11 cellular contexts compared by ENCODE assay signal in the genomic region with DNA sequence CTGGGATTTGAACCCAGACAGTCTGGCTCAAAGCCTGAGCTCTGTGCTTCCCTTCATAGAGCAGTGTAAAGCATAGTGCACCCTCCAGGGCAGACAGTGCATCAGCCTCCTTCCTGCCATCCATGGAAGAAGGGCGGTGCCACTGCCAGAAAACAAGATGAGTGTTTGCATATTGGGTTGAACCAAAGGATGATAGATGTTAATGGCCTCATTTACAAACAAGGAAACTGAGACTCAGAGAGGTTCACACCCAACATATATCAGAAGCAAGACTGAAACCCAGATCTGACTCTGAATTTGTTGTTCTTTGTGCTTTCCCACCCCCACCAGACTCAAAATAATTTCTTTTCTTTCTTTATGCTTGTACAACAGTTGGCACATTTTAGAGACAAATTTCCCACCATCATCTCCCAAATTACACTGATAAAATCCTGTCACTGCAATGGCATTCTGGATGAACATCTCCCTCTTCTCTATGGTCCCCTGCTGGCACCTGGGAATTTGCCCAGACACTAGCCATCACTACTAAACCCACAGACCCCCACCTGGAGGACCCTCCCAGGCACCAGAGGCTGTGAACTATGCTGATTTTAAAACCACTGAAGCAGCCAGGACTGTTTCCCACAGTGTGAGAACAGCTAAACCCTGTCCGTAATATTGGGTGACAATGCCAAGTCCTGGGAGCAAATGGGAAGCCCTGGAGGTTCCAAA. TPM values are rescaled to one million over a fixed set of nuclear protein-coding genes. Genes with fewer than 3 reads are reported as not detected.
DNase-seq lines count a peak whose midpoint lies in the region; ATAC-seq and TF ChIP-seq lines count a peak whose summit lies in the region.
"Had no signal": no experiment of that assay in that cellular context is flagged by ENCODE, and none has a peak within 500 bp of the region (broad histone marks: within the 10 kb centered on the region; RNA-seq: fewer than 3 reads in every experiment).

No MANE protein-coding gene starts in this region.

- H3K27ac Mint-ChIP-seq in activated CD4-positive, alpha-beta memory T cell treated with anti-CD3 and anti-CD28 coated beads for 36 hours: peak overlapping the region; percentile 67
- H3K27ac Mint-ChIP-seq in activated CD4-positive, alpha-beta memory T cell treated with anti-CD3 and anti-CD28 coated beads, Interleukin-2, amount 10 ng/mL, durations not matched to agents 7 days and 5 days: no peak overlapping the region

- H2BK120ac ChIP-seq in trophoblast cell (ENCODE audit: insufficient read depth, low read length, poor library complexity): peak overlapping the region; percentile 30

- H2BK12ac ChIP-seq in trophoblast cell (ENCODE audit: low read length): peak overlapping the region; percentile 53

- no peak for TF ChIP-seq POLR2A in adrenal gland (IDR thresholded peaks at IDR 0.05)

- H3K27ac ChIP-seq in trophoblast cell (ENCODE audit: low read depth, low read length): no peak overlapping the region
- no peak overlapping the region for H3K27ac ChIP-seq in left ventricle myocardium inferior (replicated peaks)
- no peak overlapping the region for H3K27ac ChIP-seq in adrenal gland

- H3K18ac ChIP-seq in trophoblast cell (ENCODE audit: low read length): no peak overlapping the region

- peak overlapping the region; percentile 52 for H4K91ac ChIP-seq in trophoblast cell (ENCODE audit: low read depth, low read length)

- H3K9me3 Mint-ChIP-seq in activated CD4-positive, alpha-beta memory T cell treated with anti-CD3 and anti-CD28 coated beads for 36 hours: no peaks in the 10 kb centered on the region
- no peaks in the 10 kb centered on the region for H3K9me3 Mint-ChIP-seq in activated CD4-positive, alpha-beta memory T cell treated with anti-CD3 and anti-CD28 coated beads, Interleukin-2, amount 10 ng/mL, durations not matched to agents 7 days and 5 days

- H2AFZ ChIP-seq in trophoblast cell (ENCODE audit: insufficient read depth, low read length, poor library complexity): no peak overlapping the region

- H3K4ac ChIP-seq in trophoblast cell (ENCODE audit: low read depth, low read length): no peak overlapping the region

- no peaks in the 10 kb centered on the region for H3K27me3 Mint-ChIP-seq in activated CD4-positive, alpha-beta memory T cell treated with anti-CD3 and anti-CD28 coated beads for 36 hours
- H3K27me3 Mint-ChIP-seq in activated CD4-positive, alpha-beta memory T cell treated with anti-CD3 and anti-CD28 coated beads, Interleukin-2, amount 10 ng/mL, durations not matched to agents 7 days and 5 days: no peaks in the 10 kb centered on the region

- no CpG with 5 or more reads among the region's 2 CpGs for WGBS in trophoblast cell (ENCODE audit: extremely low coverage, insufficient coverage, insufficient read length)
- WGBS in adrenal gland, 4 donors: 93 to 99% (median 94%) methylated on average over 1 to 2 of the region's 2 CpGs

- CTCF ChIA-PET in activated CD4-positive, alpha-beta memory T cell treated with anti-CD3 and anti-CD28 coated beads for 36 hours (lab: Charles Lee): interaction anchor here (0.7 to 5.3 kb wide), 6 partner anchors 10 to 75 kb away, joined by 3 to 38 read pairs (median 4); no protein-coding TSS in a partner anchor
- CTCF ChIA-PET in activated CD4-positive, alpha-beta memory T cell treated with anti-CD3 and anti-CD28 coated beads, Interleukin-2, amount 10 ng/mL, durations not matched to agents 7 days and 5 days (lab: Charles Lee): interaction anchor here (0.5 to 2.6 kb wide), 6 partner anchors 11 to 478 kb away, joined by 3 to 19 read pairs (median 3); no protein-coding TSS in a partner anchor

- no peak overlapping the region for H3K4me3 Mint-ChIP-seq in activated CD4-positive, alpha-beta memory T cell treated with anti-CD3 and anti-CD28 coated beads for 36 hours
- no peak overlapping the region for H3K4me3 Mint-ChIP-seq in activated CD4-positive, alpha-beta memory T cell treated with anti-CD3 and anti-CD28 coated beads, Interleukin-2, amount 10 ng/mL, durations not matched to agents 7 days and 5 days

- H3K4me1 ChIP-seq in trophoblast cell (ENCODE audit: control insufficient read depth in 1 of 2, insufficient read depth in 2 of 2, low read length in 2 of 2) (peaks cover 20 to 25% of the 10 kb centered on the region in 2 experiments), left ventricle myocardium inferior (peaks cover 77% of the 10 kb centered on the region), adrenal gland (replicated peaks in 1 of 2) (peaks cover 3 to 14% of the 10 kb centered on the region in 2 donors)

- no peak overlapping the region for H2AK5ac ChIP-seq in trophoblast cell (ENCODE audit: low read length)

- no peaks in the 10 kb centered on the region for H3K79me2 ChIP-seq in trophoblast cell (ENCODE audit: control insufficient read depth, insufficient read depth, low read length, poor library complexity)

- no peak overlapping the region for H4K8ac ChIP-seq in trophoblast cell (ENCODE audit: low read depth, low read length)

- no peak overlapping the region for H3K23ac ChIP-seq in trophoblast cell (ENCODE audit: low read length)

- H2BK5ac ChIP-seq in trophoblast cell (ENCODE audit: low read depth, low read length, poor library complexity): no peak overlapping the region

- H3K14ac ChIP-seq in trophoblast cell (ENCODE audit: low read length): no peak overlapping the region

- peaks cover 19% of the 10 kb centered on the region for H3K79me1 ChIP-seq in trophoblast cell (ENCODE audit: low read length)

- peaks cover 12% of the 10 kb centered on the region for H3K36me3 Mint-ChIP-seq in activated CD4-positive, alpha-beta memory T cell treated with anti-CD3 and anti-CD28 coated beads for 36 hours
- H3K36me3 Mint-ChIP-seq in activated CD4-positive, alpha-beta memory T cell treated with anti-CD3 and anti-CD28 coated beads, Interleukin-2, amount 10 ng/mL, durations not matched to agents 7 days and 5 days (ENCODE audit: low read depth): peaks cover 45% of the 10 kb centered on the region

- H3K4me2 ChIP-seq in trophoblast cell (ENCODE audit: low read length): no peak overlapping the region

- no peak overlapping the region for H4K12ac ChIP-seq in trophoblast cell (ENCODE audit: low read depth, low read length)

- H3K36me3 ChIP-seq in trophoblast cell (ENCODE audit: control insufficient read depth in 1 of 2, insufficient read depth in 2 of 2, low read length in 2 of 2): no peaks in the 10 kb centered on the region
- H3K36me3 ChIP-seq in left ventricle myocardium inferior: peaks cover 8% of the 10 kb centered on the region
- no peaks in the 10 kb centered on the region for H3K36me3 ChIP-seq in adrenal gland (replicated peaks in 1 of 2)
- H3K36me3 ChIP-seq: BE2C had no signal

- peak; percentile 52 for DNase-seq in activated CD4-positive, alpha-beta memory T cell treated with anti-CD3 and anti-CD28 coated beads for 36 hours
- DNase-seq in activated CD4-positive, alpha-beta memory T cell treated with anti-CD3 and anti-CD28 coated beads, Interleukin-2, amount 10 ng/mL, durations not matched to agents 7 days and 5 days: no peak
- DNase-seq in trophoblast cell: no peak
- DNase-seq in left ventricle myocardium inferior: no peak
- DNase-seq in epidermal melanocyte (ENCODE audit: insufficient read length, low spot score): no peak
- no peak for DNase-seq in adrenal gland
- DNase-seq: amygdala, BE2C, NCI-H1048 had no signal

- intact Hi-C loops in activated CD4-positive, alpha-beta memory T cell treated with anti-CD3 and anti-CD28 coated beads for 36 hours (cut with micrococcal nuclease): no loop called here
- intact Hi-C loops in left ventricle myocardium inferior (cut with micrococcal nuclease): no loop called here
- intact Hi-C loops in adrenal gland (cut with DNase I): no loop called here

- H3K9ac ChIP-seq in trophoblast cell (ENCODE audit: low read length): no peak overlapping the region

- H3K9me3 ChIP-seq in trophoblast cell (ENCODE audit: insufficient read depth, low read depth, low read length): no peaks in the 10 kb centered on the region
- no peaks in the 10 kb centered on the region for H3K9me3 ChIP-seq in left ventricle myocardium inferior (replicated peaks)
- H3K9me3 ChIP-seq in adrenal gland (replicated peaks in 1 of 3): no peaks in the 10 kb centered on the region
- H3K9me3 ChIP-seq: BE2C had no signal

- TF ChIP-seq CTCF in left ventricle myocardium inferior (IDR thresholded peaks at IDR 0.05; ENCODE audit: borderline replicate concordance): no peak
- TF ChIP-seq CTCF in adrenal gland (IDR thresholded peaks at IDR 0.05): no peak

- peaks cover 45% of the 10 kb centered on the region for H3K4me1 Mint-ChIP-seq in activated CD4-positive, alpha-beta memory T cell treated with anti-CD3 and anti-CD28 coated beads for 36 hours (ENCODE audit: low read depth)
- H3K4me1 Mint-ChIP-seq in activated CD4-positive, alpha-beta memory T cell treated with anti-CD3 and anti-CD28 coated beads, Interleukin-2, amount 10 ng/mL, durations not matched to agents 7 days and 5 days: peaks cover 46% of the 10 kb centered on the region

- H3K4me3 ChIP-seq in trophoblast cell (ENCODE audit: low read depth, low read length): no peak overlapping the region
- no peak overlapping the region for H3K4me3 ChIP-seq in left ventricle myocardium inferior
- no peak overlapping the region for H3K4me3 ChIP-seq in adrenal gland

- H3K27me3 ChIP-seq in trophoblast cell (ENCODE audit: insufficient read depth, low read length): no peaks in the 10 kb centered on the region
- no peaks in the 10 kb centered on the region for H3K27me3 ChIP-seq in left ventricle myocardium inferior (ENCODE audit: low read depth)
- no peaks in the 10 kb centered on the region for H3K27me3 ChIP-seq in adrenal gland
- H3K27me3 ChIP-seq: BE2C had no signal

- ATAC-seq in GM21528 (IDR thresholded peaks at IDR 0.05; ENCODE audit: low FRiP score, unreplicated experiment): peak; percentile 56
- ATAC-seq in HG03558 (IDR thresholded peaks at IDR 0.05; ENCODE audit: extremely low read depth, unreplicated experiment): peak; percentile 47

- POLR2A ChIA-PET in activated CD4-positive, alpha-beta memory T cell treated with anti-CD3 and anti-CD28 coated beads for 36 hours (lab: Charles Lee): no interaction called here
- POLR2A ChIA-PET in activated CD4-positive, alpha-beta memory T cell treated with anti-CD3 and anti-CD28 coated beads, Interleukin-2, amount 10 ng/mL, durations not matched to agents 7 days and 5 days (lab: Charles Lee): interaction anchor here (1.0 to 1.4 kb wide), 3 partner anchors 21 to 42 kb away, joined by 3 to 4 read pairs (median 3); no protein-coding TSS in a partner anchor

RNA-seq across cellular contexts. Expression of gene MPZL1, which starts 45.4 kb away (rescaled TPM):
- total RNA-seq in activated CD4-positive, alpha-beta memory T cell treated with anti-CD3 and anti-CD28 coated beads for 36 hours: 10 to 100 TPM; 21.9 to 23.0 TPM
- 10 to 100 TPM; 17.4 to 19.0 TPM for total RNA-seq in activated CD4-positive, alpha-beta memory T cell treated with anti-CD3 and anti-CD28 coated beads, Interleukin-2, amount 10 ng/mL, durations not matched to agents 7 days and 5 days
- 335 and 346 TPM in 2 replicates for polyA plus RNA-seq in trophoblast cell (2013)
- 28.9 TPM for total RNA-seq in left ventricle myocardium inferior
- 100 to 1,000 TPM in 1 of 8 donors, 10 to 100 TPM in 7; 32.5 to 101 (median 65.0) TPM for total RNA-seq in adrenal gland
- 10 to 100 TPM; 12.1 to 87.5 (median 20.6) TPM for polyA plus RNA-seq in adrenal gland

RNA-seq across cellular contexts. Expression of gene RCSD1, which starts 46.3 kb away (rescaled TPM):
- total RNA-seq in activated CD4-positive, alpha-beta memory T cell treated with anti-CD3 and anti-CD28 coated beads for 36 hours: 10 to 100 TPM; 61.7 to 65.8 TPM
- total RNA-seq in activated CD4-positive, alpha-beta memory T cell treated with anti-CD3 and anti-CD28 coated beads, Interleukin-2, amount 10 ng/mL, durations not matched to agents 7 days and 5 days: 100 to 1,000 TPM; 155 to 158 TPM
- polyA plus RNA-seq in trophoblast cell (2013): 0.46 and 0.53 TPM in 2 replicates
- total RNA-seq in left ventricle myocardium inferior: 42.7 TPM
- 10 to 100 TPM in 6 of 8 donors, 1 to 10 TPM in 2; 8.5 to 15.4 (median 11.9) TPM for total RNA-seq in adrenal gland
- polyA plus RNA-seq in adrenal gland: 1 to 10 TPM; 3.3 to 8.8 (median 5.0) TPM
